In genomic region chr5:172845190-172845975, GRCh38 we compare ENCODE assay signal across 1 cellular context.
TF ChIP-seq lines count a peak whose summit lies in the region.

No MANE protein-coding gene starts in this region.

TF ChIP-seq in A549, 52 proteins besides CTCF, POLR2A, EP300 and RAD21 (continued from another document):
- TF ChIP-seq BCL3 (IDR thresholded peaks at IDR 0.05) (no peak), HEYL (CRISPR knock-in tag; IDR thresholded peaks at IDR 0.05) (no peak)
- TF ChIP-seq, protein P1, sequence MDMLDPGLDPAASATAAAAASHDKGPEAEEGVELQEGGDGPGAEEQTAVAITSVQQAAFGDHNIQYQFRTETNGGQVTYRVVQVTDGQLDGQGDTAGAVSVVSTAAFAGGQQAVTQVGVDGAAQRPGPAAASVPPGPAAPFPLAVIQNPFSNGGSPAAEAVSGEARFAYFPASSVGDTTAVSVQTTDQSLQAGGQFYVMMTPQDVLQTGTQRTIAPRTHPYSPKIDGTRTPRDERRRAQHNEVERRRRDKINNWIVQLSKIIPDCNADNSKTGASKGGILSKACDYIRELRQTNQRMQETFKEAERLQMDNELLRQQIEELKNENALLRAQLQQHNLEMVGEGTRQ (IDR thresholded peaks at IDR 0.05) = no peak
